7 cellular contexts compared by ENCODE assay signal in the genomic region with DNA sequence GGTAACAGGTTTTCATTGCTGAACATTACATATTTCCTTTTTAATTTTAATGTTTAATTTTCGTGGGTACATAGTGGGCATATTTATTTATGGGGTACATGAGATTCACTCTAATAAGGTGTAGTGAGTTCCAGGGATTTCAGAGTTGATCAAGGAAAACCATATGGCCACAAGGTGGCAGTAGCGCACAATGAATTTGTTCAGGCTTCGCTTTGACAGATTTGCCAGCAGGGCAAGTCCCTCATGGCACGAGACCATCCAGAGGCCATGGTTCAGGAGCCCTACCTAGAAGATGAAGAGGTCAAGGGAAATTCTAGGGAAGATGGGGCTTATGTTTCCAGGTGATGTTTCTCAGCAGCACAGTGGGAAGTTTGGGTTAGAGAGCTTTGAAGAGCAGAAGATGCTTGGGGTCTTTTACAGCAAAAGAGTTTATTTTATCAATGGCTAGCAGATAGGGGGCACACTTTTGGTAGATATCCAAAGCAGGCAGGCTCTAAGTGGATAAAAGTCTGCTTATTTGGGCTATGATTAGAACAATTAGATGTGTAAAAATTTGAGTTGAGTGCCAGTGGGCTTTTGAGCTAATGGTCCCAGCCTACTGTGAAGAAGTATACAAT.
DNase-seq lines count a peak whose midpoint lies in the region; ATAC-seq and TF ChIP-seq lines count a peak whose summit lies in the region.

No MANE protein-coding gene starts in this region.

- no peak overlapping the region for H3K4me3 ChIP-seq in HCT116 (replicated peaks in 1 of 2; ENCODE audit: low read depth in 1 of 2, low read length in 2 of 2)

- no peak overlapping the region for H3K27ac Mint-ChIP-seq in activated CD8-positive, alpha-beta T cell treated with anti-CD3 and anti-CD28 coated beads for 36 hours

- no peaks in the 10 kb centered on the region for H3K27me3 Mint-ChIP-seq in activated CD8-positive, alpha-beta T cell treated with anti-CD3 and anti-CD28 coated beads for 36 hours

- H3K27me3 ChIP-seq in HCT116 (ENCODE audit: insufficient read depth, low read length) = no peaks in the 10 kb centered on the region

- intact Hi-C loops in HCT116 (cut with micrococcal nuclease) = loop anchor here (1.0 to 10.0 kb wide), 5 partner anchors 678 to 1311 kb away; partner anchors contain the start of gene TMEM132B
- intact Hi-C loops in activated CD8-positive, alpha-beta T cell treated with anti-CD3 and anti-CD28 coated beads for 36 hours (cut with micrococcal nuclease) = loop anchor here (5.0 to 10.0 kb wide), 2 partner anchors 675 to 808 kb away; no protein-coding TSS in a partner anchor

- CTCF ChIA-PET in HCT116 (lab: Charles Lee) = no interaction called here
- CTCF ChIA-PET in activated CD8-positive, alpha-beta T cell treated with anti-CD3 and anti-CD28 coated beads for 36 hours (lab: Charles Lee) = interaction anchor here (0.8 to 2.0 kb wide), 11 partner anchors 8 to 805 kb away, joined by 3 to 8 read pairs (median 4); no protein-coding TSS in a partner anchor

- no peak overlapping the region for H3K4me3 Mint-ChIP-seq in activated CD8-positive, alpha-beta T cell treated with anti-CD3 and anti-CD28 coated beads for 36 hours

- RAD21 ChIA-PET in HCT116 (lab: Charles Lee; ENCODE audit: low non-redundant PET in 1 of 2, low total read pairs in 2 of 2, uncharacterized antibody in 2 of 2, unreplicated experiment in 2 of 2) = no interaction called here

- peak; percentile 35 to 68 (median 52); a peak in 5 of 6 replicates for TF ChIP-seq CTCF in HCT116 (IDR thresholded peaks at IDR 0.05 in 2 of 3, conservative IDR thresholded peaks at IDR 0.05 in 1 of 3; ENCODE audit: borderline replicate concordance in 1 of 3, insufficient read depth in 1 of 3, low read depth in 2 of 3, low read length in 2 of 3)
- peak; percentile 56 for TF ChIP-seq CTCF in activated CD8-positive, alpha-beta T cell treated with anti-CD3 and anti-CD28 coated beads for 36 hours (IDR thresholded peaks at IDR 0.05)

- no peaks in the 10 kb centered on the region for H3K36me3 Mint-ChIP-seq in activated CD8-positive, alpha-beta T cell treated with anti-CD3 and anti-CD28 coated beads for 36 hours (ENCODE audit: low read depth)

- POLR2A ChIA-PET in HCT116 (lab: Charles Lee) = no interaction called here
- POLR2A ChIA-PET in activated CD8-positive, alpha-beta T cell treated with anti-CD3 and anti-CD28 coated beads for 36 hours (lab: Charles Lee) = no interaction called here

- H3K4me1 Mint-ChIP-seq in activated CD8-positive, alpha-beta T cell treated with anti-CD3 and anti-CD28 coated beads for 36 hours (ENCODE audit: low read depth) = no peaks in the 10 kb centered on the region

- no peak overlapping the region for H2AFZ ChIP-seq in HCT116 (ENCODE audit: low read depth, low read length, poor library complexity, severe bottlenecking)

- ATAC-seq in HCT116 (peak; percentile 60), HG03175 (IDR thresholded peaks at IDR 0.05; ENCODE audit: unreplicated experiment) (no peak)
- no peak for ATAC-seq in activated CD8-positive, alpha-beta T cell treated with anti-CD3 and anti-CD28 coated beads for 36 hours

- no peak overlapping the region for H3K27ac ChIP-seq in HCT116 (ENCODE audit: low read depth, low read length)

- no peak for TF ChIP-seq POLR2A in HCT116 (IDR thresholded peaks at IDR 0.05; ENCODE audit: borderline replicate concordance, extremely low read depth, insufficient read depth, insufficient read length)

- H3K4me1 ChIP-seq in HCT116 (ENCODE audit: control insufficient read depth in 1 of 2, insufficient read depth in 2 of 2, low read length in 2 of 2) = no peaks in the 10 kb centered on the region

- no peaks in the 10 kb centered on the region for H4K20me1 ChIP-seq in HCT116 (ENCODE audit: insufficient read depth)

- H3K4me2 ChIP-seq in HCT116 (ENCODE audit: low read length) = no peak overlapping the region

- DNase-seq in ELR (ENCODE audit: low read depth) = peak; percentile 61
- DNase-seq in HCT116 (ENCODE audit: low read depth, low spot score) = peak; percentile 45
- peak; percentile 11 for DNase-seq in NCI-H2171 (lab: John Stamatoyannopoulos, UW)
- DNase-seq in activated CD8-positive, alpha-beta T cell treated with anti-CD3 and anti-CD28 coated beads for 36 hours = peak; percentile 75
- peak; percentile 38 for DNase-seq in iPS DF 19.7 (ENCODE audit: low read depth, low spot score)
- peak; percentile 17 to 33 for DNase-seq in stimulated activated CD8-positive, alpha-beta memory T cell treated with anti-CD3 and anti-CD28 coated beads, Interleukin-2, amount 100 ng/mL, for 48 hours (ENCODE audit: low read depth in 2 of 2)

- no peaks in the 10 kb centered on the region for H3K36me3 ChIP-seq in HCT116 (ENCODE audit: control insufficient read depth in 1 of 2, insufficient read depth in 2 of 2, low read length in 2 of 2)

- TF ChIP-seq RAD21 in HCT116 (IDR thresholded peaks at IDR 0.05; ENCODE audit: low read depth) = peak; percentile 66

- BruUV-seq in HCT116 (replicated peaks; lab: Mats Ljungman, UMichigan) = no TSS peak

- no peaks in the 10 kb centered on the region for H3K79me2 ChIP-seq in HCT116 (ENCODE audit: insufficient read depth, low read length)

- H3K9me3 ChIP-seq in HCT116 (ENCODE audit: control insufficient read depth in 1 of 2, insufficient read depth in 1 of 2, low read depth in 1 of 2, low read length in 2 of 2) = peaks cover 0 to 10% of the 10 kb centered on the region in 2 experiments; a peak in 2 of 4 replicates

- H3K9me3 Mint-ChIP-seq in activated CD8-positive, alpha-beta T cell treated with anti-CD3 and anti-CD28 coated beads for 36 hours = peaks cover 3% of the 10 kb centered on the region

- H3K9me2 ChIP-seq in HCT116 (ENCODE audit: insufficient read depth) = no peaks in the 10 kb centered on the region

- no peak overlapping the region for H3K9ac ChIP-seq in HCT116 (ENCODE audit: low read length)

TF ChIP-seq in HCT116, 20 proteins besides CTCF, POLR2A, EP300 and RAD21 (continues in another document):
- TF ChIP-seq ZNF274 (IDR thresholded peaks at IDR 0.05; ENCODE audit: low read depth, low read length) = no peak
- TF ChIP-seq SIN3A (IDR thresholded peaks at IDR 0.05; ENCODE audit: low read depth) = no peak
- TF ChIP-seq REST (IDR thresholded peaks at IDR 0.05; ENCODE audit: low read depth) = no peak
- TF ChIP-seq POLR2AphosphoS5 (IDR thresholded peaks at IDR 0.05; ENCODE audit: low read depth, low read length) = no peak
- TF ChIP-seq ZBTB33 (IDR thresholded peaks at IDR 0.05; ENCODE audit: extremely low read depth, insufficient replicate concordance, low read length) = no peak
- TF ChIP-seq YY1 (IDR thresholded peaks at IDR 0.05; ENCODE audit: extremely low read depth, insufficient replicate concordance, low read depth, low read length) = no peak
- no peak for TF ChIP-seq EGR1 (IDR thresholded peaks at IDR 0.05; ENCODE audit: low read depth)
- no peak for TF ChIP-seq SRF (IDR thresholded peaks at IDR 0.05; ENCODE audit: low read depth)
- no peak for TF ChIP-seq ATF3 (IDR thresholded peaks at IDR 0.05)
- TF ChIP-seq TCF7L2 (IDR thresholded peaks at IDR 0.05; ENCODE audit: borderline replicate concordance, extremely low read depth, insufficient read depth, insufficient read length) = no peak
- no peak for TF ChIP-seq EZH2 (IDR thresholded peaks at IDR 0.05)
- no peak for TF ChIP-seq CEBPB (IDR thresholded peaks at IDR 0.05; ENCODE audit: low read depth)
- no peak for TF ChIP-seq JUND (IDR thresholded peaks at IDR 0.05)
- TF ChIP-seq CBX3 (IDR thresholded peaks at IDR 0.05; ENCODE audit: low read depth) = no peak
- TF ChIP-seq SP1 (IDR thresholded peaks at IDR 0.05; ENCODE audit: low read depth) = no peak

Comparison
In these comparisons a context has a peak if more than half of its experiments do, and no peak if none do; other contexts are left out.
1. DNase-seq: peak in every context shown above with its lines; median percentile 75 in activated CD8-positive, alpha-beta T cell treated with anti-CD3 and anti-CD28 coated beads for 36 hours; 61 in ELR; 45 in HCT116; 38 in iPS DF 19.7; 25 in stimulated activated CD8-positive, alpha-beta memory T cell treated with anti-CD3 and anti-CD28 coated beads, Interleukin-2, amount 100 ng/mL, for 48 hours; 11 in NCI-H2171.